In the genomic region with DNA sequence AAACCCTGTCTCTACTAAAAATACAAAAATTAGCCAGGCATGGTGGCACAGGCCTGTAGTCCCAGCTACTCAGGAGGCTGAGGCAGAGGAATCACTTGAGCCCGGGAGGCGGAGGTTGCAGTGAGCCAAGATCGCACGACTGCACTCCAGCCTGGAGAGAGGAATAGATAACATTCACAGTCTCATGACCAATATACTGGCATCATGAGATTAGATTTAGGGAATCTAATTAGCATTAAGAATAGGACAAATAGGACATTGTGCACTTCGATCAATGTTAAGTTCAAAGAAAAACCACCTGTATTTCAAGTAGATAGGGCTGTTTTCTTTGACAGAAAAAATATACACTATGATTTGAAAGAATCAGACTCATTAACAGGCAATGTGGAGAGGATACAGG, we compare ENCODE assay signal across 1 cellular context.
TF ChIP-seq lines count a peak whose summit lies in the region.

No MANE protein-coding gene starts in this region.

TF ChIP-seq in K562, 482 proteins besides CTCF, POLR2A, EP300 and RAD21:
- TF ChIP-seq CBFA2T3 (IDR thresholded peaks at IDR 0.05): peak; percentile 53
- 0 out of 2 replicates have a peak, but pooled peaks have one; percentile 11 for TF ChIP-seq CBFA2T2 (conservative IDR thresholded peaks at IDR 0.05)
TF ChIP-seq in K562: peak in this region for 2; not testable (repeated sequence) for 480.
